20 cellular contexts compared by ENCODE assay signal in the genomic region with DNA sequence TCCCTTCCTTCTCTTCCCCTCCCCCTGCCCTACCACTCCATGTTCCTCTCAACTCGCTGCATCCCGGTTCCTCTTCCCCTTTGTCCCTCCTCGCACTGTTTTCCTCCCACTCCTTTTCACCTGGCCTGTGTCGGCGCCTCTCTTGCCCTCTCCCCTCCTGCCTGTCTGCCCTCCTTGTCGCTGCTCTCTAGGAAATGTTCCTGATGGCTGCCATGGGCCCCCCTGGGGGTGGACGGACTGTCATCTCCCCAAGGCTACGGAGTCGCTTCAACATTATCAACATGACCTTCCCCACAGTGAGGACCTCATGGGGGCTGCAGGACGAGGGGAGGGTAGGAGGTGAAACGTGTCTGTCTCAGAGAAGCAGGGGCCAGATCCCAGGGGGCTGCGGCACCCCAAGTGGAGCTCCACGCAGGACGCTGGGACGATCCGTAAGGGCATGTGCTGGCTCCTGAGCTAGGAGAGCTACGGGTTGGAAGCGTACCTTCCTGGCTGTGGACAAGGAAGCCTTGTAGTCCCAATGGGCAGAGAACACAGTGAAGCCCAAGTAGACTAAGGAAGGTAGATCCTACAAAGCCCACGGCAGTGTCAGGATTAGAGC. TPM values are rescaled to one million over a fixed set of nuclear protein-coding genes. Genes with fewer than 3 reads are reported as not detected.
DNase-seq lines count a peak whose midpoint lies in the region; ATAC-seq and TF ChIP-seq lines count a peak whose summit lies in the region.
"Had no signal": no experiment of that assay in that cellular context is flagged by ENCODE, and none has a peak within 500 bp of the region (broad histone marks: within the 10 kb centered on the region; RNA-seq: fewer than 3 reads in every experiment).

No MANE protein-coding gene starts in this region.

- TF ChIP-seq CTCF in IMR-90 (conservative IDR thresholded peaks at IDR 0.05; ENCODE audit: low read depth, low read length) (no peak), chondrocyte (IDR thresholded peaks at IDR 0.05) (no peak), PC-3 (conservative IDR thresholded peaks at IDR 0.05; ENCODE audit: low read depth, low read length) (no peak), GM10248 (IDR thresholded peaks at IDR 0.05; ENCODE audit: control extremely low read depth, extremely low read depth, low read depth, missing control alignments) (no peak)

- intact Hi-C loops in IMR-90 (cut with micrococcal nuclease) (no loop called here), PC-3 (cut with micrococcal nuclease) (no loop called here)
- intact Hi-C loops in activated naive CD4-positive, alpha-beta T cell treated with anti-CD3 and anti-CD28 coated beads for 36 hours (cut with micrococcal nuclease) = no loop called here

- H3K56ac ChIP-seq in IMR-90 (ENCODE audit: extremely low read depth, insufficient read depth, low read length) (no peak overlapping the region), mesendoderm (ENCODE audit: low read length) (peak overlapping the region; percentile 64)

- ATAC-seq in IMR-90 (ENCODE audit: low read depth) = no peak
- no peak for ATAC-seq in PC-3
- ATAC-seq: GM12878 had no signal

- H3K4me2 ChIP-seq in IMR-90 (ENCODE audit: low read depth, low read length) = no peak overlapping the region
- H3K4me2 ChIP-seq in mesendoderm (ENCODE audit: low read length) = no peak overlapping the region
- no peak overlapping the region for H3K4me2 ChIP-seq in PC-3 (ENCODE audit: low read length)

- H3F3A ChIP-seq in PC-3 (ENCODE audit: low read length, unreplicated experiment) = no peaks in the 10 kb centered on the region

- H3K9me3 ChIP-seq in IMR-90 (ENCODE audit: control insufficient read depth, insufficient read depth, low read length) (no peaks in the 10 kb centered on the region), PC-3 (ENCODE audit: low read length) (no peaks in the 10 kb centered on the region)

- no peak for TF ChIP-seq RAD21 in IMR-90 (IDR thresholded peaks at IDR 0.05; ENCODE audit: low read length)

- no peak overlapping the region for H2BK20ac ChIP-seq in IMR-90 (ENCODE audit: low read depth, low read length)

- no peak overlapping the region for H3K4ac ChIP-seq in IMR-90 (ENCODE audit: low read depth, low read length)
- no peak overlapping the region for H3K4ac ChIP-seq in mesendoderm (ENCODE audit: low read depth, low read length)

- H3K18ac ChIP-seq in IMR-90 (ENCODE audit: low read depth, low read length) (no peak overlapping the region), mesendoderm (ENCODE audit: low read length) (no peak overlapping the region)

- H2BK15ac ChIP-seq in IMR-90 (ENCODE audit: low read depth, low read length) = no peak overlapping the region
- no peak overlapping the region for H2BK15ac ChIP-seq in mesendoderm (replicated peaks; ENCODE audit: low read depth)

- H3K9me2 ChIP-seq in PC-3 (replicated peaks; ENCODE audit: low read length) = no peaks in the 10 kb centered on the region

- H3K36me3 ChIP-seq in IMR-90 (ENCODE audit: control insufficient read depth, insufficient read depth, low read length) (no peaks in the 10 kb centered on the region), mesendoderm (ENCODE audit: control insufficient read depth, insufficient read depth, low read length) (no peaks in the 10 kb centered on the region), PC-3 (ENCODE audit: low read depth, low read length) (no peaks in the 10 kb centered on the region)

- H3K27me3 ChIP-seq in IMR-90 (ENCODE audit: control insufficient read depth, insufficient read depth, low read length) = peaks cover 31% of the 10 kb centered on the region
- no peaks in the 10 kb centered on the region for H3K27me3 ChIP-seq in mesendoderm (ENCODE audit: insufficient read depth, low read length, poor library complexity)
- no peaks in the 10 kb centered on the region for H3K27me3 ChIP-seq in PC-3 (ENCODE audit: low read length)

- CTCF ChIA-PET in IMR-90 (lab: Yijun Ruan, JAX) (no interaction called here), PC-3 (lab: Charles Lee) (no interaction called here), GM10248 (lab: Yijun Ruan, JAX) (no interaction called here)
- CTCF ChIA-PET in activated naive CD4-positive, alpha-beta T cell treated with anti-CD3 and anti-CD28 coated beads for 36 hours (lab: Charles Lee) = no interaction called here
- CTCF ChIA-PET in activated naive CD4-positive, alpha-beta T cell treated with anti-CD3 and anti-CD28 coated beads, Interleukin-2, amount 10 ng/mL, durations not matched to agents 7 days and 5 days (lab: Charles Lee) = no interaction called here

- H3K9ac ChIP-seq in IMR-90 (ENCODE audit: low read depth, low read length) (no peak overlapping the region), mesendoderm (ENCODE audit: low read length) (no peak overlapping the region), PC-3 (ENCODE audit: low read length) (no peak overlapping the region)
- H3K9ac ChIP-seq: GM23248 had no signal

- H3K4me3 Mint-ChIP-seq in chondrocyte (ENCODE audit: unreplicated experiment) = no peak overlapping the region
- no peak overlapping the region for H3K4me3 Mint-ChIP-seq in activated naive CD4-positive, alpha-beta T cell treated with anti-CD3 and anti-CD28 coated beads for 36 hours
- no peak overlapping the region for H3K4me3 Mint-ChIP-seq in activated naive CD4-positive, alpha-beta T cell treated with anti-CD3 and anti-CD28 coated beads, Interleukin-2, amount 10 ng/mL, durations not matched to agents 7 days and 5 days
- H3K4me3 Mint-ChIP-seq: CD4-positive, alpha-beta T cell had no signal

- dilution Hi-C loops in IMR-90 (cut with HindIII; ENCODE audit: low sequenced_read_pairs, unreplicated experiment) = no loop called here

- peaks cover 13% of the 10 kb centered on the region for H3K27me3 Mint-ChIP-seq in chondrocyte (ENCODE audit: low read depth)
- no peaks in the 10 kb centered on the region for H3K27me3 Mint-ChIP-seq in activated naive CD4-positive, alpha-beta T cell treated with anti-CD3 and anti-CD28 coated beads for 36 hours (ENCODE audit: low read depth)
- H3K27me3 Mint-ChIP-seq in activated naive CD4-positive, alpha-beta T cell treated with anti-CD3 and anti-CD28 coated beads, Interleukin-2, amount 10 ng/mL, durations not matched to agents 7 days and 5 days = peaks cover 15% of the 10 kb centered on the region
- H3K27me3 Mint-ChIP-seq: CD4-positive, alpha-beta T cell had no signal

- H2AK5ac ChIP-seq in IMR-90 (ENCODE audit: low read depth, low read length) (no peak overlapping the region), mesendoderm (ENCODE audit: low read length) (no peak overlapping the region)

- H4K8ac ChIP-seq in IMR-90 (ENCODE audit: low read depth in 2 of 2, low read length in 2 of 2) (no peak overlapping the region), mesendoderm (ENCODE audit: low read depth, low read length) (no peak overlapping the region)

- no peak for TF ChIP-seq POLR2A in IMR-90 (IDR thresholded peaks at IDR 0.05; ENCODE audit: low read depth, low read length)

- H2BK5ac ChIP-seq in IMR-90 (ENCODE audit: low read depth, low read length, poor library complexity, severe bottlenecking) (no peak overlapping the region), mesendoderm (ENCODE audit: low read length) (no peak overlapping the region)

- BruUV-seq in IMR-90 (replicated peaks; lab: Mats Ljungman, UMichigan) (no TSS peak), PC-3 (replicated peaks; lab: Mats Ljungman, UMichigan) (no TSS peak)

- no peaks in the 10 kb centered on the region; the same call in 1 of the 2 replicates for H4K20me1 ChIP-seq in IMR-90 (ENCODE audit: insufficient read depth, low read length)
- no peaks in the 10 kb centered on the region for H4K20me1 ChIP-seq in PC-3 (ENCODE audit: low read length)

- no peak overlapping the region for H3K27ac Mint-ChIP-seq in chondrocyte (ENCODE audit: unreplicated experiment)
- H3K27ac Mint-ChIP-seq in activated naive CD4-positive, alpha-beta T cell treated with anti-CD3 and anti-CD28 coated beads for 36 hours = no peak overlapping the region
- H3K27ac Mint-ChIP-seq in activated naive CD4-positive, alpha-beta T cell treated with anti-CD3 and anti-CD28 coated beads, Interleukin-2, amount 10 ng/mL, durations not matched to agents 7 days and 5 days = no peak overlapping the region
- H3K27ac Mint-ChIP-seq: CD4-positive, alpha-beta T cell had no signal

- H2AK9ac ChIP-seq in IMR-90 (replicated peaks; ENCODE audit: low read depth, low read length, poor library complexity) = no peak overlapping the region

- no peak overlapping the region for H3K14ac ChIP-seq in IMR-90 (replicated peaks; ENCODE audit: low read depth, low read length)

- peaks cover 2% of the 10 kb centered on the region for H3K36me3 Mint-ChIP-seq in chondrocyte (ENCODE audit: low read depth)
- no peaks in the 10 kb centered on the region for H3K36me3 Mint-ChIP-seq in activated naive CD4-positive, alpha-beta T cell treated with anti-CD3 and anti-CD28 coated beads for 36 hours (ENCODE audit: low read depth)
- H3K36me3 Mint-ChIP-seq in activated naive CD4-positive, alpha-beta T cell treated with anti-CD3 and anti-CD28 coated beads, Interleukin-2, amount 10 ng/mL, durations not matched to agents 7 days and 5 days = no peaks in the 10 kb centered on the region

- no peak overlapping the region for H4K5ac ChIP-seq in IMR-90 (ENCODE audit: low read depth, low read length)
- no peak overlapping the region for H4K5ac ChIP-seq in mesendoderm (ENCODE audit: low read length)

- H3K4me1 Mint-ChIP-seq in chondrocyte (ENCODE audit: low read depth) = no peaks in the 10 kb centered on the region
- no peaks in the 10 kb centered on the region for H3K4me1 Mint-ChIP-seq in activated naive CD4-positive, alpha-beta T cell treated with anti-CD3 and anti-CD28 coated beads for 36 hours (ENCODE audit: low read depth)
- no peaks in the 10 kb centered on the region for H3K4me1 Mint-ChIP-seq in activated naive CD4-positive, alpha-beta T cell treated with anti-CD3 and anti-CD28 coated beads, Interleukin-2, amount 10 ng/mL, durations not matched to agents 7 days and 5 days

- H2AFZ ChIP-seq in IMR-90 (replicated peaks; ENCODE audit: low read length, poor library complexity) (peak overlapping the region; percentile 13), PC-3 (ENCODE audit: low read length) (no peak overlapping the region)
- H2AFZ ChIP-seq: GM23248 had no signal

- H3K4me1 ChIP-seq in IMR-90 (ENCODE audit: control insufficient read depth, insufficient read depth, low read length) (no peaks in the 10 kb centered on the region), mesendoderm (ENCODE audit: control insufficient read depth, low read depth, low read length) (no peaks in the 10 kb centered on the region), PC-3 (ENCODE audit: insufficient read depth, low read length) (no peaks in the 10 kb centered on the region)

- H3K79me2 ChIP-seq in mesendoderm (ENCODE audit: control insufficient read depth, insufficient read depth, low read length) (no peaks in the 10 kb centered on the region), PC-3 (ENCODE audit: low read length) (no peaks in the 10 kb centered on the region)

- 59% methylated on average over 10 of the region's 19 CpGs; no CpG with 5 or more reads in 1 of the 2 experiments for WGBS in IMR-90 (ENCODE audit: extremely low coverage in 2 of 2, insufficient read length in 1 of 2), 2 experiments
- WGBS in mesendoderm (ENCODE audit: extremely low coverage, insufficient coverage, low lambda C conversion rate) = no CpG with 5 or more reads among the region's 19 CpGs

- no peak overlapping the region for H3K23ac ChIP-seq in IMR-90 (ENCODE audit: low read depth, low read length)
- no peak overlapping the region for H3K23ac ChIP-seq in mesendoderm (ENCODE audit: low read length)

- in situ Hi-C loops in IMR-90 (cut with MboI; ENCODE audit: low sequenced_read_pairs) = no loop called here

- H3K4me3 ChIP-seq in IMR-90 (ENCODE audit: insufficient read depth, low read depth, low read length) (no peak overlapping the region), mesendoderm (ENCODE audit: low read length) (no peak overlapping the region), PC-3 (ENCODE audit: low read length) (no peak overlapping the region)
- H3K4me3 ChIP-seq: GM12878, GM23248 had no signal

- H4K91ac ChIP-seq in IMR-90 (ENCODE audit: insufficient read depth, low read depth, low read length) = no peak overlapping the region

- POLR2A ChIA-PET in IMR-90 (lab: Charles Lee; ENCODE audit: unreplicated experiment) = no interaction called here
- POLR2A ChIA-PET in PC-3 (lab: Charles Lee; ENCODE audit: unreplicated experiment) = no interaction called here
- POLR2A ChIA-PET in GM10248 (lab: Yijun Ruan, JAX) = no interaction called here

- DNase-seq in IMR-90 (no peak), chondrocyte (ENCODE audit: low spot score) (peak; percentile 75), mesendoderm (no peak), PC-3 (no peak), GM10248 (ENCODE audit: extremely low spot score) (no peak)
- DNase-seq in activated naive CD4-positive, alpha-beta T cell treated with anti-CD3 and anti-CD28 coated beads for 36 hours = no peak
- DNase-seq in activated naive CD4-positive, alpha-beta T cell treated with anti-CD3 and anti-CD28 coated beads, Interleukin-2, amount 10 ng/mL, durations not matched to agents 7 days and 5 days = no peak
- DNase-seq: CD4-positive, alpha-beta T cell; COR-L47; DMS79 treated with DMSO at 0.1 percent for 48 hours; GM23248; Karpas-422; MV-4-11; NCI-H1694; NCI-H2081 treated with DMSO at 0.1 percent for 48 hours; NCI-H2171 treated with DMSO at 0.1 percent for 48 hours; NCI-H524 treated with DMSO at 0.1 percent for 48 hours; OCI-M1; Right ventricle myocardium superior had no signal

- H2BK120ac ChIP-seq in IMR-90 (ENCODE audit: low read depth, low read length) = no peak overlapping the region
- no peak overlapping the region for H2BK120ac ChIP-seq in mesendoderm (ENCODE audit: low read depth, low read length)

- no peaks in the 10 kb centered on the region for H3K9me1 ChIP-seq in IMR-90 (ENCODE audit: insufficient read depth, low read length)

- H3K27ac ChIP-seq in IMR-90 (ENCODE audit: insufficient read depth, low read length) (no peak overlapping the region), mesendoderm (ENCODE audit: low read depth, low read length) (no peak overlapping the region), PC-3 (ENCODE audit: low read length) (no peak overlapping the region)
- H3K27ac ChIP-seq: GM23248 had no signal

- H3K79me1 ChIP-seq in IMR-90 (ENCODE audit: low read depth in 1 of 2, low read length in 2 of 2) (no peaks in the 10 kb centered on the region), mesendoderm (ENCODE audit: low read length) (no peaks in the 10 kb centered on the region)

- H3K9me3 Mint-ChIP-seq in chondrocyte (ENCODE audit: low read depth) = no peaks in the 10 kb centered on the region
- H3K9me3 Mint-ChIP-seq in activated naive CD4-positive, alpha-beta T cell treated with anti-CD3 and anti-CD28 coated beads for 36 hours = no peaks in the 10 kb centered on the region
- H3K9me3 Mint-ChIP-seq in activated naive CD4-positive, alpha-beta T cell treated with anti-CD3 and anti-CD28 coated beads, Interleukin-2, amount 10 ng/mL, durations not matched to agents 7 days and 5 days = no peaks in the 10 kb centered on the region
- H3K9me3 Mint-ChIP-seq: CD4-positive, alpha-beta T cell had no signal

RNA-seq across cellular contexts. Expression of gene KDM6B, which starts 39.9 kb away (rescaled TPM):
- total RNA-seq in IMR-90 (2012; rRNA removed) = 0.72 and 1.1 TPM in 2 replicates
- 3.5 and 4.5 TPM in 2 replicates for polyA plus RNA-seq in IMR-90 (2012; rRNA removed)
- 2.7 and 3.6 TPM in 2 replicates for polyA plus RNA-seq in IMR-90 (2012; cell fraction: cytosol; rRNA removed)
- 18.3 and 20.0 TPM in 2 replicates for polyA plus RNA-seq in IMR-90 (2012; cell fraction: nucleus; rRNA removed; ENCODE audit: low replicate concordance)
- total RNA-seq in chondrocyte = 36.6 to 38.2 TPM (median 37.4 TPM) in 3 replicates
- polyA plus RNA-seq in mesendoderm (2013, experiment 1 of 2) = 1.9 TPM
- polyA plus RNA-seq in mesendoderm (2013, experiment 2 of 2) = 1.8 TPM
- 10 to 100 TPM; 22.7 to 24.1 TPM for total RNA-seq in activated naive CD4-positive, alpha-beta T cell treated with anti-CD3 and anti-CD28 coated beads for 36 hours
- 3.2 and 158 TPM in 2 replicates for total RNA-seq in PC-3 (2014; rRNA removed)
